ENCODE assay signal across 16 cellular contexts in genomic region chr18:21327101-21327500, GRCh38.
"Had no signal": no experiment of that assay in that cellular context is flagged by ENCODE, and none has a peak within 500 bp of the region (broad histone marks: within the 10 kb centered on the region; RNA-seq: fewer than 3 reads in every experiment).

No MANE protein-coding gene starts in this region.

- DNase-seq: activated CD4-positive, alpha-beta T cell treated with anti-CD3 and anti-CD28 coated beads, Interleukin-2, amount 10 ng/mL, durations not matched to agents 7 days and 5 days; activated CD4-positive, CD25-positive, alpha-beta regulatory T cell; activated CD8-positive, alpha-beta memory T cell treated with anti-CD3 and anti-CD28 coated beads for 24 hours; activated naive CD4-positive, alpha-beta T cell treated with anti-CD3 and anti-CD28 coated beads for 36 hours; activated T-cell treated with anti-CD3 and anti-CD28 coated beads for 4 hours; caudate nucleus; colonic mucosa; effector CD4-positive, alpha-beta T cell; heart right ventricle; kidney; left ventricle myocardium inferior; mesenchymal stem cell; pancreas; stimulated activated CD4-positive, alpha-beta T cell treated with anti-CD3 and anti-CD28 coated beads, Interleukin-4, amount 100 ng/mL, for 1 hour; stimulated activated CD8-positive, alpha-beta memory T cell treated with anti-CD3 and anti-CD28 coated beads, Interleukin-4, amount 100 ng/mL, for 48 hours had no signal

- H3K36me3 ChIP-seq: colonic mucosa, heart right ventricle, left ventricle myocardium inferior, pancreas had no signal

- H3K4me3 ChIP-seq: colonic mucosa, heart right ventricle, left ventricle myocardium inferior, pancreas had no signal

- H3K27me3 ChIP-seq: colonic mucosa, heart right ventricle, pancreas had no signal

- H3K27ac ChIP-seq: colonic mucosa, heart right ventricle, left ventricle myocardium inferior, pancreas had no signal

- H3K9me3 ChIP-seq: colonic mucosa, heart right ventricle, left ventricle myocardium inferior, pancreas had no signal

- ATAC-seq: activated T-helper 17 cell treated with anti-CD3 and anti-CD28 coated beads, Interleukin-2, amount 50 U/mL, for 72 hours; heart right ventricle; pancreas had no signal

- H3K4me1 ChIP-seq: colonic mucosa, pancreas had no signal
